Comparison of ENCODE assay signal across 12 cellular contexts in genomic region chr16:70725024-70725911, GRCh38.
A peak's percentile ranks its signal among the peaks of the same experiment; 100 is the strongest.
DNase-seq lines count a peak whose midpoint lies in the region; TF ChIP-seq lines count a peak whose summit lies in the region.
"Had no signal": no experiment of that assay in that cellular context is flagged by ENCODE, and none has a peak within 500 bp of the region (broad histone marks: within the 10 kb centered on the region; RNA-seq: fewer than 3 reads in every experiment).

No MANE protein-coding gene starts in this region.

- H3K27me3 ChIP-seq in iPS-20b (ENCODE audit: insufficient read depth, low read length), result no peaks in the 10 kb centered on the region

- H3K4me3 ChIP-seq in choroid plexus epithelial cell (ENCODE audit: low read depth, low read length) (no peak overlapping the region), iPS-20b (ENCODE audit: low read length) (no peak overlapping the region)

- 0 out of 2 replicates have a peak overlapping the region, but pooled peaks have one; percentile 37 for H3K9ac ChIP-seq in iPS-20b (ENCODE audit: low read depth, low read length)

- H3K9me3 ChIP-seq in iPS-20b (ENCODE audit: insufficient read depth, low read depth, low read length), result no peaks in the 10 kb centered on the region

- peaks cover 13% of the 10 kb centered on the region; the same call in 1 of the 2 replicates for H3K36me3 ChIP-seq in iPS-20b (ENCODE audit: insufficient read depth, low read depth, low read length)

- no peaks in the 10 kb centered on the region for H3K4me1 ChIP-seq in iPS-20b (ENCODE audit: insufficient read depth, low read length)

- TF ChIP-seq CTCF in choroid plexus epithelial cell (conservative IDR thresholded peaks at IDR 0.05; ENCODE audit: low read depth, low read length), result no peak

- peak; percentile 79 for DNase-seq in Ammon's horn (ENCODE audit: low spot score)
- DNase-seq in choroid plexus epithelial cell (ENCODE audit: low read depth), result peak; percentile 24
- peak; percentile 62 for DNase-seq in putamen (ENCODE audit: low spot score)
- DNase-seq in NCI-H524 treated with DMSO at 0.1 percent for 48 hours (lab: John Stamatoyannopoulos, UW), result no peak
- DNase-seq in central memory CD4-positive, alpha-beta T cell, result no peak
- DNase-seq in effector CD4-positive, alpha-beta T cell, result no peak
- no peak for DNase-seq in SIG-M5 (lab: John Stamatoyannopoulos, UW)
- DNase-seq: ACHN; HFFc6; NCI-H187 treated with DMSO at 0.1 percent for 48 hours; stimulated activated naive CD8-positive, alpha-beta T cell treated with anti-CD3 and anti-CD28 coated beads, Interleukin-15, Interleukin-2, amounts not matched to agents 100 U/mL and 50 U/mL, for 24 hours had no signal

- no peak overlapping the region for H3K27ac ChIP-seq in iPS-20b (ENCODE audit: low read length)

Comparison
In these comparisons a context has a peak if more than half of its experiments do, and no peak if none do; other contexts are left out.
1. DNase-seq: peak in Ammon's horn (single experiment), choroid plexus epithelial cell (single experiment) and putamen (single experiment); none in NCI-H524 treated with DMSO at 0.1 percent for 48 hours (single experiment), central memory CD4-positive, alpha-beta T cell (single experiment), effector CD4-positive, alpha-beta T cell (single experiment) and SIG-M5 (single experiment).